In genomic region chr17:42527932-42528331, GRCh38 we compare ENCODE assay signal across 1 cellular context.
TF ChIP-seq lines count a peak whose summit lies in the region.

No MANE protein-coding gene starts in this region.

TF ChIP-seq in IMR-90, 13 proteins besides CTCF, POLR2A, EP300 and RAD21:
- TF ChIP-seq RFX5 (IDR thresholded peaks at IDR 0.05; ENCODE audit: low read depth, low read length): no peak
- TF ChIP-seq MAZ (IDR thresholded peaks at IDR 0.05; ENCODE audit: borderline replicate concordance, low read depth, low read length): no peak
- no peak for TF ChIP-seq BHLHE40 (IDR thresholded peaks at IDR 0.05; ENCODE audit: low read depth, low read length)
- no peak for TF ChIP-seq MAFK (IDR thresholded peaks at IDR 0.05; ENCODE audit: low read depth, low read length)
- TF ChIP-seq CEBPB (IDR thresholded peaks at IDR 0.05; ENCODE audit: low read depth, low read length): no peak
- TF ChIP-seq USF2 (IDR thresholded peaks at IDR 0.05; ENCODE audit: low read depth, low read length): no peak
- TF ChIP-seq ELK1 (IDR thresholded peaks at IDR 0.05; ENCODE audit: borderline replicate concordance, low read depth, low read length): no peak
- no peak for TF ChIP-seq FOS (IDR thresholded peaks at IDR 0.05; ENCODE audit: low read depth, low read length)
- TF ChIP-seq MXI1 (IDR thresholded peaks at IDR 0.05; ENCODE audit: borderline replicate concordance, low read depth, low read length): no peak
- TF ChIP-seq NFE2L2 (IDR thresholded peaks at IDR 0.05; ENCODE audit: low read depth, low read length): no peak
- TF ChIP-seq CHD1 (IDR thresholded peaks at IDR 0.05; ENCODE audit: low read depth, low read length): no peak
